13 cellular contexts compared by ENCODE assay signal in genomic region chr22:43946391-43946680, GRCh38. TPM values are rescaled to one million over a fixed set of nuclear protein-coding genes. Genes with fewer than 3 reads are reported as not detected.
A peak's percentile ranks its signal among the peaks of the same experiment; 100 is the strongest.
DNase-seq lines count a peak whose midpoint lies in the region; ATAC-seq and TF ChIP-seq lines count a peak whose summit lies in the region.
"Had no signal": no experiment of that assay in that cellular context is flagged by ENCODE, and none has a peak within 500 bp of the region (broad histone marks: within the 10 kb centered on the region; RNA-seq: fewer than 3 reads in every experiment).

No MANE protein-coding gene starts in this region.

- no peak overlapping the region for H4K8ac ChIP-seq in IMR-90 (ENCODE audit: low read depth in 2 of 2, low read length in 2 of 2)

- ATAC-seq in IMR-90 (ENCODE audit: low read depth) (no peak; the same call in 1 of the 2 replicates), mucosa of descending colon (peak; percentile 23), WTC11 (no peak), HG03457 (IDR thresholded peaks at IDR 0.05; ENCODE audit: unreplicated experiment) (no peak)
- ATAC-seq in activated CD8-positive, alpha-beta T cell treated with anti-CD3 and anti-CD28 coated beads, Interleukin-2, amount 10 ng/mL, durations not matched to agents 7 days and 5 days: peak; percentile 18

- TF ChIP-seq POLR2A in IMR-90 (IDR thresholded peaks at IDR 0.05; ENCODE audit: low read depth, low read length) (no peak), testis (IDR thresholded peaks at IDR 0.05) (no peak)

- DNase-seq in DMS53 (lab: John Stamatoyannopoulos, UW): peak; percentile 15
- DNase-seq in DMS53 treated with DMSO at 0.1 percent for 48 hours (lab: John Stamatoyannopoulos, UW; ENCODE audit: unreplicated experiment): no peak
- DNase-seq in IMR-90: no peak
- peak; percentile 23 for DNase-seq in activated CD8-positive, alpha-beta T cell treated with anti-CD3 and anti-CD28 coated beads, Interleukin-2, amount 10 ng/mL, durations not matched to agents 7 days and 5 days
- no peak for DNase-seq in mucosa of descending colon
- no peak for DNase-seq in WTC11 (ENCODE audit: low spot score)
- no peak for DNase-seq in testis

- no peak overlapping the region for H2AK5ac ChIP-seq in IMR-90 (ENCODE audit: low read depth, low read length)

- peaks cover 8% of the 10 kb centered on the region for H3K36me3 ChIP-seq in IMR-90 (ENCODE audit: control insufficient read depth, insufficient read depth, low read length)
- H3K36me3 ChIP-seq in mucosa of descending colon (ENCODE audit: low read depth): no peaks in the 10 kb centered on the region
- no peaks in the 10 kb centered on the region for H3K36me3 ChIP-seq in testis (ENCODE audit: low read depth, missing control alignments)
- H3K36me3 ChIP-seq: cardiac muscle cell, SJCRH30 had no signal

- H3K4me1 Mint-ChIP-seq in activated CD8-positive, alpha-beta T cell treated with anti-CD3 and anti-CD28 coated beads, Interleukin-2, amount 10 ng/mL, durations not matched to agents 7 days and 5 days (ENCODE audit: low read depth): no peaks in the 10 kb centered on the region
- H3K4me1 Mint-ChIP-seq in WTC11: no peaks in the 10 kb centered on the region
- H3K4me1 Mint-ChIP-seq: activated naive CD4-positive, alpha-beta T cell treated with anti-CD3 and anti-CD28 coated beads, Interleukin-2, amount 50 U/mL, for 24 hours had no signal

- H3K23ac ChIP-seq in IMR-90 (ENCODE audit: low read depth, low read length): no peak overlapping the region

- no peak overlapping the region for H3K4me3 Mint-ChIP-seq in activated CD8-positive, alpha-beta T cell treated with anti-CD3 and anti-CD28 coated beads, Interleukin-2, amount 10 ng/mL, durations not matched to agents 7 days and 5 days
- H3K4me3 Mint-ChIP-seq in WTC11: no peak overlapping the region
- H3K4me3 Mint-ChIP-seq: activated naive CD4-positive, alpha-beta T cell treated with anti-CD3 and anti-CD28 coated beads, Interleukin-2, amount 50 U/mL, for 24 hours had no signal

- H2AFZ ChIP-seq in IMR-90 (replicated peaks; ENCODE audit: low read length, poor library complexity): no peak overlapping the region

- no peak overlapping the region for H3K27ac Mint-ChIP-seq in activated CD8-positive, alpha-beta T cell treated with anti-CD3 and anti-CD28 coated beads, Interleukin-2, amount 10 ng/mL, durations not matched to agents 7 days and 5 days
- H3K27ac Mint-ChIP-seq in WTC11: no peak overlapping the region
- H3K27ac Mint-ChIP-seq: activated naive CD4-positive, alpha-beta T cell treated with anti-CD3 and anti-CD28 coated beads, Interleukin-2, amount 50 U/mL, for 24 hours had no signal

- no peaks in the 10 kb centered on the region for H3K9me3 Mint-ChIP-seq in activated CD8-positive, alpha-beta T cell treated with anti-CD3 and anti-CD28 coated beads, Interleukin-2, amount 10 ng/mL, durations not matched to agents 7 days and 5 days (ENCODE audit: insufficient read depth)
- peaks cover 4% of the 10 kb centered on the region; the same call in 1 of the 2 replicates for H3K9me3 Mint-ChIP-seq in WTC11
- H3K9me3 Mint-ChIP-seq: activated naive CD4-positive, alpha-beta T cell treated with anti-CD3 and anti-CD28 coated beads, Interleukin-2, amount 50 U/mL, for 24 hours had no signal

- H3K4me2 ChIP-seq in IMR-90 (ENCODE audit: low read depth, low read length): no peak overlapping the region

- no TSS peak for BruUV-seq in IMR-90 (replicated peaks; lab: Mats Ljungman, UMichigan)

- H3K14ac ChIP-seq in IMR-90 (replicated peaks; ENCODE audit: low read depth, low read length): no peak overlapping the region

- no peak overlapping the region for H2BK120ac ChIP-seq in IMR-90 (ENCODE audit: low read depth, low read length)

- no peak overlapping the region for H2BK20ac ChIP-seq in IMR-90 (ENCODE audit: low read depth, low read length)

- H2BK15ac ChIP-seq in IMR-90 (ENCODE audit: low read depth, low read length): no peak overlapping the region

- H4K20me1 ChIP-seq in IMR-90 (ENCODE audit: insufficient read depth, low read length): no peaks in the 10 kb centered on the region

- H3K4me3 ChIP-seq in IMR-90 (ENCODE audit: insufficient read depth, low read depth, low read length) (no peak overlapping the region), mucosa of descending colon (no peak overlapping the region), testis (no peak overlapping the region)
- H3K4me3 ChIP-seq: cardiac muscle cell, MG63, SJCRH30 had no signal

- no peak overlapping the region for H3K9ac ChIP-seq in IMR-90 (ENCODE audit: low read depth, low read length)

- H2BK5ac ChIP-seq in IMR-90 (ENCODE audit: low read depth, low read length, poor library complexity, severe bottlenecking): no peak overlapping the region

- POLR2A ChIA-PET in IMR-90 (lab: Charles Lee; ENCODE audit: unreplicated experiment) (no interaction called here), WTC11 (lab: Charles Lee) (interaction anchor here (1.5 kb wide), 1 partner anchor 23 kb away, joined by 5 read pairs; the partner anchor contains the start of gene PNPLA3)
- POLR2A ChIA-PET in activated CD8-positive, alpha-beta T cell treated with anti-CD3 and anti-CD28 coated beads, Interleukin-2, amount 10 ng/mL, durations not matched to agents 7 days and 5 days (lab: Charles Lee): interaction anchor here (2.5 kb wide), 1 partner anchor 9 kb away, joined by 13 read pairs; the partner anchor contains the start of gene SAMM50

- no peaks in the 10 kb centered on the region for H3K27me3 ChIP-seq in IMR-90 (ENCODE audit: control insufficient read depth, insufficient read depth, low read length)
- H3K27me3 ChIP-seq in testis: no peaks in the 10 kb centered on the region
- H3K27me3 ChIP-seq: cardiac muscle cell, MG63, SJCRH30 had no signal

- H3K9me1 ChIP-seq in IMR-90 (ENCODE audit: insufficient read depth, low read length): no peaks in the 10 kb centered on the region

- no peak overlapping the region for H2AK9ac ChIP-seq in IMR-90 (replicated peaks; ENCODE audit: low read depth, low read length, poor library complexity)

- H3K27me3 Mint-ChIP-seq in activated CD8-positive, alpha-beta T cell treated with anti-CD3 and anti-CD28 coated beads, Interleukin-2, amount 10 ng/mL, durations not matched to agents 7 days and 5 days (ENCODE audit: low read depth): peaks cover 14% of the 10 kb centered on the region
- H3K27me3 Mint-ChIP-seq in WTC11 (ENCODE audit: low read depth): no peaks in the 10 kb centered on the region
- H3K27me3 Mint-ChIP-seq: activated naive CD4-positive, alpha-beta T cell treated with anti-CD3 and anti-CD28 coated beads, Interleukin-2, amount 50 U/mL, for 24 hours had no signal

- no peaks in the 10 kb centered on the region for H3K4me1 ChIP-seq in IMR-90 (ENCODE audit: control insufficient read depth, insufficient read depth, low read length)
- H3K4me1 ChIP-seq in mucosa of descending colon (ENCODE audit: low read depth): no peaks in the 10 kb centered on the region
- no peaks in the 10 kb centered on the region for H3K4me1 ChIP-seq in testis
- H3K4me1 ChIP-seq: SJCRH30 had no signal

- 0 out of 2 replicates have a peak, but pooled peaks have one; percentile 19 for TF ChIP-seq RAD21 in IMR-90 (IDR thresholded peaks at IDR 0.05; ENCODE audit: low read length)

- CTCF ChIA-PET in IMR-90 (lab: Yijun Ruan, JAX) (interaction anchor here (0.9 to 1.9 kb wide), 9 partner anchors 9 to 120 kb away, joined by 3 to 7 read pairs (median 5); partner anchors contain the start of gene SAMM50), WTC11 (lab: Charles Lee) (interaction anchor here (0.5 to 3.4 kb wide), 39 partner anchors 8 to 797 kb away, joined by 3 to 65 read pairs (median 4); partner anchors contain the start of genes PNPLA3 and SAMM50)
- CTCF ChIA-PET in activated CD8-positive, alpha-beta T cell treated with anti-CD3 and anti-CD28 coated beads, Interleukin-2, amount 10 ng/mL, durations not matched to agents 7 days and 5 days (lab: Charles Lee): interaction anchor here (0.6 to 3.6 kb wide), 22 partner anchors 8 to 679 kb away, joined by 3 to 69 read pairs (median 4); partner anchors contain the start of genes EFCAB6 and SAMM50

- no peak overlapping the region for H3K4ac ChIP-seq in IMR-90 (ENCODE audit: low read depth, low read length)

- H3K9me3 ChIP-seq in IMR-90 (ENCODE audit: control insufficient read depth, insufficient read depth, low read length): no peaks in the 10 kb centered on the region
- no peaks in the 10 kb centered on the region for H3K9me3 ChIP-seq in mucosa of descending colon
- H3K9me3 ChIP-seq in testis: no peaks in the 10 kb centered on the region
- H3K9me3 ChIP-seq: MG63, SJCRH30 had no signal

- TF ChIP-seq CTCF in IMR-90 (conservative IDR thresholded peaks at IDR 0.05; ENCODE audit: low read depth, low read length): no peak
- TF ChIP-seq CTCF in mucosa of descending colon (IDR thresholded peaks at IDR 0.05): no peak
- no peak for TF ChIP-seq CTCF in WTC11 (IDR thresholded peaks at IDR 0.05)
- no peak for TF ChIP-seq CTCF in testis (IDR thresholded peaks at IDR 0.05)

- H3K79me1 ChIP-seq in IMR-90 (ENCODE audit: low read depth in 1 of 2, low read length in 2 of 2): no peaks in the 10 kb centered on the region

- H3K18ac ChIP-seq in IMR-90 (ENCODE audit: low read depth, low read length): no peak overlapping the region

- in situ Hi-C loops in IMR-90 (cut with MboI; ENCODE audit: low sequenced_read_pairs): no loop called here

- H3K27ac ChIP-seq in IMR-90 (ENCODE audit: insufficient read depth, low read length): no peak overlapping the region
- no peak overlapping the region for H3K27ac ChIP-seq in testis
- H3K27ac ChIP-seq: cardiac muscle cell, SJCRH30 had no signal

- no peaks in the 10 kb centered on the region for H3K36me3 Mint-ChIP-seq in activated CD8-positive, alpha-beta T cell treated with anti-CD3 and anti-CD28 coated beads, Interleukin-2, amount 10 ng/mL, durations not matched to agents 7 days and 5 days (ENCODE audit: low read depth)
- H3K36me3 Mint-ChIP-seq in WTC11: peaks cover 57% of the 10 kb centered on the region
- H3K36me3 Mint-ChIP-seq: activated naive CD4-positive, alpha-beta T cell treated with anti-CD3 and anti-CD28 coated beads, Interleukin-2, amount 50 U/mL, for 24 hours had no signal

- no peak overlapping the region for H4K91ac ChIP-seq in IMR-90 (ENCODE audit: insufficient read depth, low read depth, low read length)

- dilution Hi-C loops in IMR-90 (cut with HindIII; ENCODE audit: low sequenced_read_pairs, unreplicated experiment): no loop called here

- intact Hi-C loops in IMR-90 (cut with micrococcal nuclease): loop anchor here (2.0 to 5.0 kb wide), 4 partner anchors 44 to 558 kb away; no protein-coding TSS in a partner anchor
- intact Hi-C loops in mucosa of descending colon (cut with DNase I, micrococcal nuclease): no loop called here
- intact Hi-C loops in testis (cut with DNase I; ENCODE audit: low total_unique reads): no loop called here

- H4K5ac ChIP-seq in IMR-90 (ENCODE audit: low read depth, low read length): no peak overlapping the region

- 100% methylated on average over 2 of the region's 7 CpGs; no CpG with 5 or more reads in 1 of the 2 experiments for WGBS in IMR-90 (ENCODE audit: extremely low coverage in 2 of 2, insufficient read length in 1 of 2), 2 experiments
- WGBS in testis, 2 donors: 80 to 84% methylated on average over 7 of the region's 7 CpGs

- H3K56ac ChIP-seq in IMR-90 (ENCODE audit: extremely low read depth, insufficient read depth, low read length): no peak overlapping the region

RNA-seq across cellular contexts. Expression of gene SAMM50, which starts 8.9 kb away (rescaled TPM):
- total RNA-seq in IMR-90 (2012; rRNA removed): 43.7 and 60.0 TPM in 2 replicates
- 37.4 and 40.6 TPM in 2 replicates for polyA plus RNA-seq in IMR-90 (2012; rRNA removed)
- 23.4 and 23.6 TPM in 2 replicates for polyA plus RNA-seq in IMR-90 (2012; cell fraction: cytosol; rRNA removed)
- 14.2 and 34.8 TPM in 2 replicates for polyA plus RNA-seq in IMR-90 (2012; cell fraction: nucleus; rRNA removed; ENCODE audit: low replicate concordance)
- total RNA-seq in activated CD8-positive, alpha-beta T cell treated with anti-CD3 and anti-CD28 coated beads, Interleukin-2, amount 10 ng/mL, durations not matched to agents 7 days and 5 days: 10 to 100 TPM; 50.7 to 52.4 TPM
- 10 to 100 TPM; 37.7 to 52.0 (median 48.0) TPM for total RNA-seq in mucosa of descending colon
- total RNA-seq in WTC11 (2021): 59.3 to 72.1 TPM (median 62.1 TPM) in 3 replicates
- total RNA-seq in testis: 10 to 100 TPM; 41.5 to 50.3 TPM
- polyA plus RNA-seq in testis (ENCODE audit: insufficient read depth, low read depth, low replicate concordance): 71.1 TPM

RNA-seq across cellular contexts. Expression of gene PNPLA3, which starts 22.7 kb away (rescaled TPM):
- 3.3 and 3.6 TPM in 2 replicates for total RNA-seq in IMR-90 (2012; rRNA removed)
- 7.5 and 8.4 TPM in 2 replicates for polyA plus RNA-seq in IMR-90 (2012; rRNA removed)
- polyA plus RNA-seq in IMR-90 (2012; cell fraction: cytosol; rRNA removed): 3.1 and 4.0 TPM in 2 replicates
- polyA plus RNA-seq in IMR-90 (2012; cell fraction: nucleus; rRNA removed; ENCODE audit: low replicate concordance): 25.4 and 30.2 TPM in 2 replicates
- total RNA-seq in activated CD8-positive, alpha-beta T cell treated with anti-CD3 and anti-CD28 coated beads, Interleukin-2, amount 10 ng/mL, durations not matched to agents 7 days and 5 days: under 1 TPM in 1 of 2 experiments, not detected in 1; 0.13 TPM
- under 1 TPM; 0.16 to 0.23 (median 0.22) TPM for total RNA-seq in mucosa of descending colon
- total RNA-seq in WTC11 (2021): 17.9 to 19.8 TPM (median 19.6 TPM) in 3 replicates
- total RNA-seq in testis: 1 to 10 TPM in 1 of 2 donors, under 1 TPM in 1; 0.93 to 1.7 TPM
- polyA plus RNA-seq in testis (ENCODE audit: insufficient read depth, low read depth, low replicate concordance): 0.53 TPM

RNA-seq across cellular contexts. Expression of gene PNPLA5, which starts 54.5 kb away (rescaled TPM):
- 0.18 TPM in 1 of 2 replicates, not detected in the other for total RNA-seq in IMR-90 (2012; rRNA removed)
- 0.13 and 0.44 TPM in 2 replicates for polyA plus RNA-seq in IMR-90 (2012; rRNA removed)
- polyA plus RNA-seq in IMR-90 (2012; cell fraction: cytosol; rRNA removed): 0.29 and 0.50 TPM in 2 replicates
- 0.65 TPM in 2 replicates for polyA plus RNA-seq in IMR-90 (2012; cell fraction: nucleus; rRNA removed; ENCODE audit: low replicate concordance)
- not detected for total RNA-seq in activated CD8-positive, alpha-beta T cell treated with anti-CD3 and anti-CD28 coated beads, Interleukin-2, amount 10 ng/mL, durations not matched to agents 7 days and 5 days
- not detected for total RNA-seq in mucosa of descending colon
- total RNA-seq in WTC11 (2021): 5.3 to 5.9 TPM (median 5.3 TPM) in 3 replicates
- total RNA-seq in testis: not detected
- polyA plus RNA-seq in testis (ENCODE audit: insufficient read depth, low read depth, low replicate concordance): not detected
- total RNA-seq: cardiac muscle cell, SJCRH30, urinary bladder had no signal
- polyA plus RNA-seq: cardiac muscle cell, urinary bladder had no signal

Comparison
In these comparisons a context has a peak if more than half of its experiments do, and no peak if none do; other contexts are left out.
1. DNase-seq: peak in DMS53 (single experiment) and activated CD8-positive, alpha-beta T cell treated with anti-CD3 and anti-CD28 coated beads, Interleukin-2, amount 10 ng/mL, durations not matched to agents 7 days and 5 days (single experiment); none in DMS53 treated with DMSO at 0.1 percent for 48 hours (single experiment), IMR-90 (single experiment), mucosa of descending colon (0 of 3), WTC11 (single experiment) and testis (single experiment).
2. ATAC-seq: peak in activated CD8-positive, alpha-beta T cell treated with anti-CD3 and anti-CD28 coated beads, Interleukin-2, amount 10 ng/mL, durations not matched to agents 7 days and 5 days (single experiment) and mucosa of descending colon (single experiment); none in IMR-90 (single experiment), WTC11 (single experiment) and HG03457 (single experiment).